In the genomic region with DNA sequence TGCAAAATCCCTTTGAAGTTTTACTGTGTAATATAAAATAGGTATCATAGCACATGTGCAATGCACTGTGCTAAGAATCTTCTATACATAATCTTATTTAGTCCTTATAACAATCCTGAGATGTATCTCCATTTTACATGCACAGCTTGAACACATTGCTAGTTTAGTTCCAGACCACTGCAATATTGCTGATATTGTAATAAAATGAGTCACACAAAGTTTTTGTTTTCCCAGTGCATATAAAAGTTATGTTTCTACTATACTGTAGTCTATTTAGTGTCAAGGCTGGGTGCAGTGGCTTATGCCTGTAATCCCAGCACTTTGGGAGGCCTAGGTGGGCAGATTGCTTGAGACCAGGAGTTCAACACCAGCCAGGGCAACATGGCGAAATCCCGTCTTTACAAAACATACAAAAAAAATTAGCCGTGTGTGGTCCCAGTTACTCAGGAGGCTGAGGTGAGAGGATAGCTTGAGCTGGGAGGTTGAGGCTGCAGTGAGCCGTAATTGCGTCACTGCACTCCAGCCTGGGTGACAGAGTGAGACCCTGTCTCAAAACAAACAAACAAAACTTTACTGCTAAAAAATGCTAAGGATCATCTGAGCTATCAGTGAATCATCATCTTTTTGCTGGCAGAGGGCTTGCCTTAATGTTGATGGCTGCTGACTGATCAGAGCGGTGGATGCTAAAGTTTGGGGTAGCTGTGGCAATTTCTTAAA, we compare ENCODE assay signal across 27 cellular contexts. TPM values are rescaled to one million over a fixed set of nuclear protein-coding genes. Genes with fewer than 3 reads are reported as not detected.
A peak's percentile ranks its signal among the peaks of the same experiment; 100 is the strongest.
DNase-seq lines count a peak whose midpoint lies in the region; ATAC-seq and TF ChIP-seq lines count a peak whose summit lies in the region.
"Had no signal": no experiment of that assay in that cellular context is flagged by ENCODE, and none has a peak within 500 bp of the region (broad histone marks: within the 10 kb centered on the region; RNA-seq: fewer than 3 reads in every experiment).

No MANE protein-coding gene starts in this region.

- H3K9me3 Mint-ChIP-seq in activated naive CD8-positive, alpha-beta T cell (ENCODE audit: low read depth) = no peaks in the 10 kb centered on the region
- H3K9me3 Mint-ChIP-seq in activated naive CD8-positive, alpha-beta T cell treated with anti-CD3 and anti-CD28 coated beads for 36 hours = no peaks in the 10 kb centered on the region
- H3K9me3 Mint-ChIP-seq in immature natural killer cell = no peaks in the 10 kb centered on the region
- no peaks in the 10 kb centered on the region for H3K9me3 Mint-ChIP-seq in activated CD8-positive, alpha-beta T cell treated with anti-CD3 and anti-CD28 coated beads for 36 hours

- intact Hi-C loops in activated CD8-positive, alpha-beta T cell treated with anti-CD3 and anti-CD28 coated beads for 36 hours (cut with micrococcal nuclease) = no loop called here

- TF ChIP-seq CTCF in KMS-11 (conservative IDR thresholded peaks at IDR 0.05; ENCODE audit: low read depth, low read length) = no peak
- no peak for TF ChIP-seq CTCF in activated CD8-positive, alpha-beta T cell treated with anti-CD3 and anti-CD28 coated beads for 36 hours (IDR thresholded peaks at IDR 0.05)

- H3K36me3 Mint-ChIP-seq in activated naive CD8-positive, alpha-beta T cell = peaks cover 6% of the 10 kb centered on the region
- peaks cover 7% of the 10 kb centered on the region for H3K36me3 Mint-ChIP-seq in activated naive CD8-positive, alpha-beta T cell treated with anti-CD3 and anti-CD28 coated beads for 36 hours
- H3K36me3 Mint-ChIP-seq in immature natural killer cell = no peaks in the 10 kb centered on the region
- peaks cover 16% of the 10 kb centered on the region for H3K36me3 Mint-ChIP-seq in activated CD8-positive, alpha-beta T cell treated with anti-CD3 and anti-CD28 coated beads for 36 hours (ENCODE audit: low read depth)

- CTCF ChIA-PET in activated CD8-positive, alpha-beta T cell treated with anti-CD3 and anti-CD28 coated beads for 36 hours (lab: Charles Lee) = interaction anchor here (0.6 kb wide), 1 partner anchor 63 kb away, joined by 3 read pairs; no protein-coding TSS in a partner anchor

- H3K36me3 ChIP-seq in KMS-11 (ENCODE audit: insufficient read depth) = no peaks in the 10 kb centered on the region
- H3K36me3 ChIP-seq: esophagus squamous epithelium, gastrocnemius medialis, vagina had no signal

- ATAC-seq in activated CD8-positive, alpha-beta T cell treated with anti-CD3 and anti-CD28 coated beads for 36 hours = no peak
- ATAC-seq: gastrocnemius medialis; GM12878; left cardiac atrium; stimulated activated naive CD8-positive, alpha-beta T cell treated with anti-CD3 and anti-CD28 coated beads, Interleukin-15, Interleukin-2, amounts not matched to agents 100 U/mL and 50 U/mL, for 24 hours had no signal

- H3K27me3 ChIP-seq in KMS-11 (ENCODE audit: insufficient read depth, low read depth) = no peaks in the 10 kb centered on the region
- H3K27me3 ChIP-seq: BLaER1 treated with 17β-estradiol and CSF1 and Interleukin-3, amounts not matched to agents 10 nM and 100 nM; gastrocnemius medialis; hepatocyte; testis; vagina had no signal

- peaks cover 31% of the 10 kb centered on the region for H3K79me2 ChIP-seq in KMS-11 (ENCODE audit: insufficient read depth, low read depth)

- peaks cover 32% of the 10 kb centered on the region for H3K4me1 ChIP-seq in KMS-11 (ENCODE audit: low read depth, poor library complexity, severe bottlenecking)

- peak overlapping the region; percentile 54 for H3K27ac Mint-ChIP-seq in activated naive CD8-positive, alpha-beta T cell
- H3K27ac Mint-ChIP-seq in activated naive CD8-positive, alpha-beta T cell treated with anti-CD3 and anti-CD28 coated beads for 36 hours = no peak overlapping the region
- peak overlapping the region in 3 of 6 donors; percentile 45 to 75 (median 64) for H3K27ac Mint-ChIP-seq in immature natural killer cell
- H3K27ac Mint-ChIP-seq in activated CD8-positive, alpha-beta T cell treated with anti-CD3 and anti-CD28 coated beads for 36 hours = no peak overlapping the region

- H2AFZ ChIP-seq in KMS-11 (ENCODE audit: low read depth) = peak overlapping the region; percentile 61; the same call in 1 of the 2 replicates
- H2AFZ ChIP-seq: hepatocyte had no signal

- H3K4me3 ChIP-seq in KMS-11 (IDR thresholded peaks at IDR 0.05; ENCODE audit: insufficient read depth, low read depth, low read length) = no peak overlapping the region
- H3K4me3 ChIP-seq: BLaER1 treated with 17β-estradiol and CSF1 and Interleukin-3, amounts not matched to agents 10 nM and 100 nM; esophagus squamous epithelium; gastrocnemius medialis; GM12878; hepatocyte; testis; vagina had no signal

- H3K27ac ChIP-seq in KMS-11 = no peak overlapping the region
- H3K27ac ChIP-seq: BLaER1 treated with 17β-estradiol and CSF1 and Interleukin-3, amounts not matched to agents 10 nM and 100 nM; esophagus squamous epithelium; gastrocnemius medialis; hepatocyte; HL-60; testis; vagina had no signal

- peaks cover 27% of the 10 kb centered on the region for H3K4me1 Mint-ChIP-seq in activated naive CD8-positive, alpha-beta T cell (ENCODE audit: low read depth)
- peaks cover 19% of the 10 kb centered on the region for H3K4me1 Mint-ChIP-seq in activated naive CD8-positive, alpha-beta T cell treated with anti-CD3 and anti-CD28 coated beads for 36 hours
- H3K4me1 Mint-ChIP-seq in immature natural killer cell = peaks cover 28 to 33% of the 10 kb centered on the region in 2 donors
- peaks cover 17% of the 10 kb centered on the region for H3K4me1 Mint-ChIP-seq in activated CD8-positive, alpha-beta T cell treated with anti-CD3 and anti-CD28 coated beads for 36 hours (ENCODE audit: low read depth)

- peaks cover 10% of the 10 kb centered on the region; the same call in 1 of the 2 replicates for H4K20me1 ChIP-seq in KMS-11 (ENCODE audit: insufficient read depth)

- POLR2A ChIA-PET in activated CD8-positive, alpha-beta T cell treated with anti-CD3 and anti-CD28 coated beads for 36 hours (lab: Charles Lee) = interaction anchor here (0.6 to 2.1 kb wide), 2 partner anchors 111 to 501 kb away, joined by 4 to 10 read pairs; partner anchors contain the start of genes THOC1 and TYMS

- H3K4me2 ChIP-seq in KMS-11 = no peak overlapping the region
- H3K4me2 ChIP-seq: hepatocyte had no signal

- DNase-seq in activated naive CD8-positive, alpha-beta T cell treated with anti-CD3 and anti-CD28 coated beads for 36 hours = no peak
- DNase-seq in immature natural killer cell (no peak), NCI-H2196 (lab: John Stamatoyannopoulos, UW; ENCODE audit: unreplicated experiment) (no peak), NCI-H1930 (lab: John Stamatoyannopoulos, UW) (no peak)
- DNase-seq in activated CD4-positive, CD25-positive, alpha-beta regulatory T cell (lab: John Stamatoyannopoulos, UW) = no peak
- no peak for DNase-seq in activated CD8-positive, alpha-beta T cell treated with anti-CD3 and anti-CD28 coated beads for 36 hours
- DNase-seq: ACHN; activated CD4-positive, alpha-beta T cell treated with anti-CD3 and anti-CD28 coated beads for 1 hour; activated effector memory CD4-positive, alpha-beta T cell treated with Interleukin-2 at 50 U/mL for 16 hours; activated T-cell treated with anti-CD3 and anti-CD28 coated beads for 4 hours; dermis blood vessel endothelial cell; esophagus squamous epithelium; gastrocnemius medialis; left cardiac atrium; NCI-H1694; NCI-H2171 treated with DMSO at 0.1 percent for 48 hours; NCI-H526 treated with DMSO at 0.1 percent for 48 hours; occipital lobe; stimulated activated naive CD8-positive, alpha-beta T cell treated with anti-CD3 and anti-CD28 coated beads, Interleukin-15, Interleukin-2, amounts not matched to agents 100 U/mL and 50 U/mL, for 24 hours; testis had no signal

- H3K9ac ChIP-seq in KMS-11 = no peak overlapping the region
- H3K9ac ChIP-seq: BLaER1 treated with 17β-estradiol and CSF1 and Interleukin-3, amounts not matched to agents 10 nM and 100 nM had no signal

- H3K27me3 Mint-ChIP-seq in activated naive CD8-positive, alpha-beta T cell = no peaks in the 10 kb centered on the region
- no peaks in the 10 kb centered on the region for H3K27me3 Mint-ChIP-seq in activated naive CD8-positive, alpha-beta T cell treated with anti-CD3 and anti-CD28 coated beads for 36 hours
- peaks cover 5 to 10% (median 6%) of the 10 kb centered on the region in 3 donors for H3K27me3 Mint-ChIP-seq in immature natural killer cell (ENCODE audit: low read depth in 3 of 3)
- H3K27me3 Mint-ChIP-seq in activated CD8-positive, alpha-beta T cell treated with anti-CD3 and anti-CD28 coated beads for 36 hours = no peaks in the 10 kb centered on the region

- H3K4me3 Mint-ChIP-seq in activated naive CD8-positive, alpha-beta T cell = peak overlapping the region; percentile 49
- no peak overlapping the region for H3K4me3 Mint-ChIP-seq in activated naive CD8-positive, alpha-beta T cell treated with anti-CD3 and anti-CD28 coated beads for 36 hours
- H3K4me3 Mint-ChIP-seq in immature natural killer cell = peak overlapping the region in 4 of 5 donors; percentile 36 to 52 (median 46)
- H3K4me3 Mint-ChIP-seq in activated CD8-positive, alpha-beta T cell treated with anti-CD3 and anti-CD28 coated beads for 36 hours = no peak overlapping the region

RNA-seq across cellular contexts. Expression of gene USP14, which starts 1.7 kb away (rescaled TPM):
- 100 to 1,000 TPM; 116 to 121 TPM for total RNA-seq in activated naive CD8-positive, alpha-beta T cell treated with anti-CD3 and anti-CD28 coated beads for 36 hours
- 10 to 100 TPM; 22.5 to 50.7 (median 35.0) TPM for polyA plus RNA-seq in immature natural killer cell
- 10 to 100 TPM; 94.6 to 96.2 TPM for total RNA-seq in activated CD8-positive, alpha-beta T cell treated with anti-CD3 and anti-CD28 coated beads for 36 hours

Comparison
In these comparisons a context has a peak if more than half of its experiments do, and no peak if none do; other contexts are left out.
1. H3K4me3 Mint-ChIP-seq: peak in activated naive CD8-positive, alpha-beta T cell (single experiment) and immature natural killer cell (4 of 5); none in activated naive CD8-positive, alpha-beta T cell treated with anti-CD3 and anti-CD28 coated beads for 36 hours (single experiment) and activated CD8-positive, alpha-beta T cell treated with anti-CD3 and anti-CD28 coated beads for 36 hours (single experiment).